ENCODE assay signal across 19 cellular contexts in genomic region chr12:119222222-119222951, GRCh38.
DNase-seq lines count a peak whose midpoint lies in the region; ATAC-seq and TF ChIP-seq lines count a peak whose summit lies in the region.
"Had no signal": no experiment of that assay in that cellular context is flagged by ENCODE, and none has a peak within 500 bp of the region (broad histone marks: within the 10 kb centered on the region; RNA-seq: fewer than 3 reads in every experiment).

No MANE protein-coding gene starts in this region.

- no peak for ATAC-seq in stimulated activated naive B cell treated with anti-CD40 and anti-IgM and Interleukin-4, amounts not matched to agents 10 μg/mL and 1 μg/mL and 100 μg/mL, for 72 hours (replicated peaks)

- no peak overlapping the region for H3K4me3 ChIP-seq in retinal pigment epithelial cell (ENCODE audit: low read length)
- H3K4me3 ChIP-seq: PC-9, SJCRH30 had no signal

- peaks cover 3 to 4% of the 10 kb centered on the region in 2 donors for H3K27me3 Mint-ChIP-seq in stimulated activated naive B cell treated with anti-CD40 and anti-IgM and Interleukin-4, amounts not matched to agents 10 μg/mL and 1 μg/mL and 100 μg/mL, for 72 hours
- H3K27me3 Mint-ChIP-seq: B cell had no signal

- H3K27ac Mint-ChIP-seq in stimulated activated naive B cell treated with anti-CD40 and anti-IgM and Interleukin-4, amounts not matched to agents 10 μg/mL and 1 μg/mL and 100 μg/mL, for 72 hours: no peak overlapping the region
- H3K27ac Mint-ChIP-seq: B cell; CD4-positive, CD25-positive, alpha-beta regulatory T cell; HFFc6 had no signal

- TF ChIP-seq CTCF in retinal pigment epithelial cell (conservative IDR thresholded peaks at IDR 0.05; ENCODE audit: low read depth, low read length): no peak

- H3K4me1 Mint-ChIP-seq in stimulated activated naive B cell treated with anti-CD40 and anti-IgM and Interleukin-4, amounts not matched to agents 10 μg/mL and 1 μg/mL and 100 μg/mL, for 72 hours: no peaks in the 10 kb centered on the region
- H3K4me1 Mint-ChIP-seq: B cell; CD4-positive, CD25-positive, alpha-beta regulatory T cell had no signal

- peak; percentile 39 for DNase-seq in NCI-H1105 treated with DMSO at 0.1 percent for 48 hours (lab: John Stamatoyannopoulos, UW)
- DNase-seq in NCI-H1105 (lab: John Stamatoyannopoulos, UW): no peak
- DNase-seq in NCI-H2029 (lab: John Stamatoyannopoulos, UW): peak; percentile 45
- peak; percentile 9 for DNase-seq in NCI-H774 (lab: John Stamatoyannopoulos, UW)
- DNase-seq in retinal pigment epithelial cell (ENCODE audit: low read depth): peak; percentile 33
- no peak for DNase-seq in stimulated activated naive B cell treated with anti-CD40 and anti-IgM and Interleukin-4, amounts not matched to agents 10 μg/mL and 1 μg/mL and 100 μg/mL, for 72 hours
- DNase-seq in glomerular visceral epithelial cell (ENCODE audit: extremely low spot score): no peak
- DNase-seq in DMS114 treated with DMSO at 0.1 percent for 48 hours (lab: John Stamatoyannopoulos, UW; ENCODE audit: unreplicated experiment): no peak
- DNase-seq: CD4-positive, CD25-positive, alpha-beta regulatory T cell; COR-L47; DMS153; H7; HFFc6; KG1; NCI-H446 treated with DMSO at 0.1 percent for 48 hours; NCI-H82; PC-9; SJCRH30 had no signal

- H3K9me3 Mint-ChIP-seq in stimulated activated naive B cell treated with anti-CD40 and anti-IgM and Interleukin-4, amounts not matched to agents 10 μg/mL and 1 μg/mL and 100 μg/mL, for 72 hours: peaks cover 2 to 4% of the 10 kb centered on the region in 2 donors
- H3K9me3 Mint-ChIP-seq: HFFc6 had no signal

- no peaks in the 10 kb centered on the region for H3K36me3 Mint-ChIP-seq in stimulated activated naive B cell treated with anti-CD40 and anti-IgM and Interleukin-4, amounts not matched to agents 10 μg/mL and 1 μg/mL and 100 μg/mL, for 72 hours
- H3K36me3 Mint-ChIP-seq: CD4-positive, CD25-positive, alpha-beta regulatory T cell had no signal

- no peak overlapping the region for H3K4me3 Mint-ChIP-seq in stimulated activated naive B cell treated with anti-CD40 and anti-IgM and Interleukin-4, amounts not matched to agents 10 μg/mL and 1 μg/mL and 100 μg/mL, for 72 hours
- H3K4me3 Mint-ChIP-seq: B cell; CD4-positive, CD25-positive, alpha-beta regulatory T cell; HFFc6 had no signal

Comparison
In these comparisons a context has a peak if more than half of its experiments do, and no peak if none do; other contexts are left out.
1. DNase-seq: peak in NCI-H1105 treated with DMSO at 0.1 percent for 48 hours (single experiment), NCI-H2029 (single experiment), NCI-H774 (single experiment) and retinal pigment epithelial cell (single experiment); none in NCI-H1105 (single experiment), stimulated activated naive B cell treated with anti-CD40 and anti-IgM and Interleukin-4, amounts not matched to agents 10 μg/mL and 1 μg/mL and 100 μg/mL, for 72 hours (single experiment), glomerular visceral epithelial cell (single experiment) and DMS114 treated with DMSO at 0.1 percent for 48 hours (single experiment).